13 cellular contexts compared by ENCODE assay signal in genomic region chr19:48006762-48007161, GRCh38. TPM values are rescaled to one million over a fixed set of nuclear protein-coding genes. Genes with fewer than 3 reads are reported as not detected.
DNase-seq lines count a peak whose midpoint lies in the region; ATAC-seq and TF ChIP-seq lines count a peak whose summit lies in the region.
"Had no signal": no experiment of that assay in that cellular context is flagged by ENCODE, and none has a peak within 500 bp of the region (broad histone marks: within the 10 kb centered on the region; RNA-seq: fewer than 3 reads in every experiment).

No MANE protein-coding gene starts in this region.

- no peak overlapping the region for H3K23ac ChIP-seq in trophoblast cell (ENCODE audit: low read length)

- no peak overlapping the region for H3K4ac ChIP-seq in trophoblast cell (ENCODE audit: low read depth, low read length)

- H2AK5ac ChIP-seq in trophoblast cell (ENCODE audit: low read length), result no peak overlapping the region

- no peak for TF ChIP-seq EP300 in SK-N-SH (IDR thresholded peaks at IDR 0.05; ENCODE audit: borderline replicate concordance in 1 of 2, low read depth in 1 of 2, low read length in 1 of 2)

- TF ChIP-seq RAD21 in SK-N-SH (IDR thresholded peaks at IDR 0.05; ENCODE audit: low read length), result no peak

- H3K79me2 ChIP-seq in SK-N-SH (ENCODE audit: insufficient read depth), result no peaks in the 10 kb centered on the region
- no peaks in the 10 kb centered on the region for H3K79me2 ChIP-seq in GM23248 (ENCODE audit: insufficient read depth)
- H3K79me2 ChIP-seq in trophoblast cell (ENCODE audit: control insufficient read depth, insufficient read depth, low read length, poor library complexity), result no peaks in the 10 kb centered on the region

- POLR2A ChIA-PET in SK-N-SH (lab: Yijun Ruan, JAX), result no interaction called here

- H4K20me1 ChIP-seq in SK-N-SH (ENCODE audit: insufficient read depth), result no peaks in the 10 kb centered on the region
- no peaks in the 10 kb centered on the region for H4K20me1 ChIP-seq in GM23248 (ENCODE audit: insufficient read depth)

- H3K18ac ChIP-seq in trophoblast cell (ENCODE audit: low read length), result no peak overlapping the region

- H3K9me3 ChIP-seq in SK-N-SH (no peaks in the 10 kb centered on the region), GM23248 (ENCODE audit: low read depth) (no peaks in the 10 kb centered on the region), SJCRH30 (replicated peaks) (no peaks in the 10 kb centered on the region; the same call in 1 of the 2 replicates), trophoblast cell (ENCODE audit: insufficient read depth, low read depth, low read length) (no peaks in the 10 kb centered on the region)
- H3K9me3 ChIP-seq: adrenal gland, upper lobe of right lung had no signal

- no peak overlapping the region for H2BK12ac ChIP-seq in trophoblast cell (ENCODE audit: low read length)

- H3K27ac ChIP-seq in SK-N-SH (ENCODE audit: low read depth in 2 of 2, low read length in 1 of 2), result no peak overlapping the region
- H3K27ac ChIP-seq in GM23248, result no peak overlapping the region
- no peak overlapping the region for H3K27ac ChIP-seq in SJCRH30
- H3K27ac ChIP-seq in trophoblast cell (ENCODE audit: low read depth, low read length), result no peak overlapping the region
- H3K27ac ChIP-seq: adrenal gland, epithelial cell of prostate, upper lobe of right lung had no signal

- no peak overlapping the region for H3K14ac ChIP-seq in trophoblast cell (ENCODE audit: low read length)

- H2BK5ac ChIP-seq in trophoblast cell (ENCODE audit: low read depth, low read length, poor library complexity), result no peak overlapping the region

- DNase-seq in SK-N-SH, result no peak
- DNase-seq in GM23248, result peak; percentile 4
- peak; percentile 7 to 31 for DNase-seq in SJCRH30
- DNase-seq in iris pigment epithelial cell (ENCODE audit: low read depth), result peak; percentile 3
- no peak for DNase-seq in trophoblast cell
- DNase-seq in COLO668 (lab: John Stamatoyannopoulos, UW; ENCODE audit: unreplicated experiment), result no peak
- DNase-seq: adrenal gland, NCI-H1417, upper lobe of right lung had no signal

- H3K4me1 ChIP-seq in SK-N-SH (ENCODE audit: control insufficient read depth in 1 of 2, insufficient read depth in 2 of 2, low read depth in 1 of 2, low read length in 1 of 2) (no peaks in the 10 kb centered on the region), GM23248 (ENCODE audit: insufficient read depth) (no peaks in the 10 kb centered on the region), SJCRH30 (no peaks in the 10 kb centered on the region), trophoblast cell (ENCODE audit: control insufficient read depth in 1 of 2, insufficient read depth in 2 of 2, low read length in 2 of 2) (no peaks in the 10 kb centered on the region)
- H3K4me1 ChIP-seq: adrenal gland, upper lobe of right lung had no signal

- H3K79me1 ChIP-seq in trophoblast cell (ENCODE audit: low read length), result no peaks in the 10 kb centered on the region

- H3K4me3 ChIP-seq in SK-N-SH (ENCODE audit: low read depth in 2 of 2, low read length in 1 of 2), result no peak overlapping the region
- H3K4me3 ChIP-seq in GM23248, result no peak overlapping the region
- H3K4me3 ChIP-seq in SJCRH30, result no peak overlapping the region
- H3K4me3 ChIP-seq in trophoblast cell (ENCODE audit: low read depth, low read length), result no peak overlapping the region
- H3K4me3 ChIP-seq: adrenal gland, upper lobe of right lung had no signal

- H3F3A ChIP-seq in SK-N-SH (replicated peaks; ENCODE audit: insufficient read depth), result no peaks in the 10 kb centered on the region
- H3F3A ChIP-seq in GM23248 (ENCODE audit: insufficient read depth), result no peaks in the 10 kb centered on the region

- H2BK120ac ChIP-seq in trophoblast cell (ENCODE audit: insufficient read depth, low read length, poor library complexity), result no peak overlapping the region

- H2AFZ ChIP-seq in SK-N-SH (ENCODE audit: low read depth), result peak overlapping the region; percentile 55; the same call in 1 of the 2 replicates
- no peak overlapping the region for H2AFZ ChIP-seq in GM23248
- H2AFZ ChIP-seq in trophoblast cell (ENCODE audit: insufficient read depth, low read length, poor library complexity), result no peak overlapping the region

- in situ Hi-C loops in GM23248 (cut with MboI), result no loop called here

- no peak overlapping the region for H4K8ac ChIP-seq in trophoblast cell (ENCODE audit: low read depth, low read length)

- H3K9me2 ChIP-seq in SK-N-SH, result no peaks in the 10 kb centered on the region
- no peaks in the 10 kb centered on the region; the same call in 1 of the 2 replicates for H3K9me2 ChIP-seq in GM23248 (ENCODE audit: insufficient read depth)

- H3K27me3 ChIP-seq in SK-N-SH (ENCODE audit: insufficient read depth) (peaks cover 20% of the 10 kb centered on the region; the same call in 1 of the 2 replicates), GM23248 (replicated peaks; ENCODE audit: insufficient read depth) (0 out of 2 replicates have a peak, but pooled peaks cover 3% of the 10 kb centered on the region), SJCRH30 (no peaks in the 10 kb centered on the region), trophoblast cell (ENCODE audit: insufficient read depth, low read length) (no peaks in the 10 kb centered on the region)
- H3K27me3 ChIP-seq: adrenal gland had no signal

- no peak overlapping the region for H3K4me2 ChIP-seq in SK-N-SH
- H3K4me2 ChIP-seq in GM23248 (ENCODE audit: unreplicated experiment), result no peak overlapping the region
- H3K4me2 ChIP-seq in trophoblast cell (ENCODE audit: low read length), result no peak overlapping the region

- TF ChIP-seq CTCF in SK-N-SH (IDR thresholded peaks at IDR 0.05), result peak; percentile 52

- ATAC-seq in SK-N-SH treated with all-trans-retinoic acid at 6 μM for 48 hours, result no peak
- ATAC-seq in GM18517 (IDR thresholded peaks at IDR 0.05; ENCODE audit: unreplicated experiment), result no peak
- ATAC-seq: upper lobe of right lung had no signal

- no peak overlapping the region for H4K91ac ChIP-seq in trophoblast cell (ENCODE audit: low read depth, low read length)

- CTCF ChIA-PET in SK-N-SH (lab: Yijun Ruan, JAX), result no interaction called here

- no peak overlapping the region for H3K9ac ChIP-seq in SK-N-SH
- H3K9ac ChIP-seq in GM23248, result no peak overlapping the region
- H3K9ac ChIP-seq in trophoblast cell (ENCODE audit: low read length), result no peak overlapping the region

- no peak overlapping the region for H4K12ac ChIP-seq in trophoblast cell (ENCODE audit: low read depth, low read length)

- H3K36me3 ChIP-seq in SK-N-SH (replicated peaks in 1 of 2; ENCODE audit: control insufficient read depth in 1 of 2, insufficient read depth in 2 of 2, low read length in 1 of 2) (no peaks in the 10 kb centered on the region), GM23248 (ENCODE audit: low read depth) (no peaks in the 10 kb centered on the region), SJCRH30 (no peaks in the 10 kb centered on the region), trophoblast cell (ENCODE audit: control insufficient read depth in 1 of 2, insufficient read depth in 2 of 2, low read length in 2 of 2) (no peaks in the 10 kb centered on the region)
- H3K36me3 ChIP-seq: adrenal gland, upper lobe of right lung had no signal

- WGBS in SK-N-SH (ENCODE audit: low lambda C conversion rate), result 27% methylated on average over 6 of the region's 6 CpGs
- WGBS in GM23248 (ENCODE audit: low coverage in 1 of 2, low lambda C conversion rate in 2 of 2, missing lambda C conversion rate in 2 of 2), 2 experiments, result 52 to 60% methylated on average over 6 of the region's 6 CpGs
- WGBS in trophoblast cell (ENCODE audit: extremely low coverage, insufficient coverage, insufficient read length), result no CpG with 5 or more reads among the region's 6 CpGs

TF ChIP-seq in SK-N-SH, 30 proteins besides CTCF, POLR2A, EP300 and RAD21:
- no peak for TF ChIP-seq FOSL2 (IDR thresholded peaks at IDR 0.05; ENCODE audit: borderline replicate concordance, low read depth)

TF ChIP-seq in SK-N-SH treated with all-trans-retinoic acid at 6 μM for 48 hours, 23 proteins besides CTCF, POLR2A, EP300 and RAD21 (continues in another document):
- TF ChIP-seq CSRNP3 (CRISPR knock-in tag; IDR thresholded peaks at IDR 0.05), result no peak

RNA-seq across cellular contexts. Expression of gene ELSPBP1, which starts 12.3 kb away (rescaled TPM):
- polyA plus RNA-seq in SK-N-SH (2012; rRNA removed) (not detected in 2 replicates), GM23248 (2016; fragmentation: Nextera tagmentation; extraction: Ambion mirVana) (not detected in 2 replicates)
- polyA plus RNA-seq in SK-N-SH (2012; cell fraction: cytosol; rRNA removed), result not detected in 2 replicates
- not detected in 2 replicates for polyA plus RNA-seq in SK-N-SH (2012; cell fraction: nucleus; rRNA removed)
- not detected in 2 replicates for total RNA-seq in GM23248 (2014; rRNA removed; shearing (Covaris generic))
- not detected in 2 replicates for total RNA-seq in SJCRH30 (2014; rRNA removed; shearing (Covaris generic))
- polyA plus RNA-seq in trophoblast cell (2013), result not detected in 2 replicates
- total RNA-seq: upper lobe of right lung had no signal
- polyA plus RNA-seq: adrenal gland, neural cell had no signal

RNA-seq across cellular contexts. Expression of gene BSPH1, which starts 14.8 kb away (rescaled TPM):
- not detected in 2 replicates for polyA plus RNA-seq in SK-N-SH (2012; rRNA removed)
- polyA plus RNA-seq in SK-N-SH (2012; cell fraction: cytosol; rRNA removed), result not detected in 2 replicates
- polyA plus RNA-seq in SK-N-SH (2012; cell fraction: nucleus; rRNA removed), result not detected in 2 replicates
- total RNA-seq in GM23248 (2014; rRNA removed; shearing (Covaris generic)), result not detected in 2 replicates
- not detected in 2 replicates for polyA plus RNA-seq in GM23248 (2016; fragmentation: Nextera tagmentation; extraction: Ambion mirVana)
- not detected in 2 replicates for total RNA-seq in SJCRH30 (2014; rRNA removed; shearing (Covaris generic))
- polyA plus RNA-seq in trophoblast cell (2013), result not detected in 2 replicates
- total RNA-seq: adrenal gland, upper lobe of right lung had no signal
- polyA plus RNA-seq: adrenal gland, neural cell had no signal

RNA-seq across cellular contexts. Expression of gene CABP5, which starts 37.1 kb away (rescaled TPM):
- polyA plus RNA-seq in SK-N-SH (2012; rRNA removed) (not detected in 2 replicates), GM23248 (2016; fragmentation: Nextera tagmentation; extraction: Ambion mirVana) (not detected in 2 replicates)
- not detected in 2 replicates for polyA plus RNA-seq in SK-N-SH (2012; cell fraction: cytosol; rRNA removed)
- polyA plus RNA-seq in SK-N-SH (2012; cell fraction: nucleus; rRNA removed), result not detected in 2 replicates
- not detected in 2 replicates for total RNA-seq in GM23248 (2014; rRNA removed; shearing (Covaris generic))
- not detected in 2 replicates for total RNA-seq in SJCRH30 (2014; rRNA removed; shearing (Covaris generic))
- polyA plus RNA-seq in trophoblast cell (2013), result not detected in 2 replicates
- total RNA-seq: adrenal gland, upper lobe of right lung had no signal
- polyA plus RNA-seq: adrenal gland, neural cell had no signal

Comparison
In these comparisons a context has a peak if more than half of its experiments do, and no peak if none do; other contexts are left out.
1. DNase-seq: peak in GM23248 (single experiment), SJCRH30 (2 of 2) and iris pigment epithelial cell (single experiment); none in SK-N-SH (single experiment), trophoblast cell (0 of 2) and COLO668 (single experiment).